Comparison of ENCODE assay signal across 8 cellular contexts in genomic region chr5:157718529-157718928, GRCh38. TPM values are rescaled to one million over a fixed set of nuclear protein-coding genes. Genes with fewer than 3 reads are reported as not detected.
DNase-seq lines count a peak whose midpoint lies in the region; ATAC-seq, FAIRE-seq and TF ChIP-seq lines count a peak whose summit lies in the region.

No MANE protein-coding gene starts in this region.

- no peaks in the 10 kb centered on the region for H3K36me3 ChIP-seq in H1 (ENCODE audit: control insufficient read depth in 2 of 4, insufficient read depth in 4 of 4, low read length in 3 of 4)
- H3K36me3 ChIP-seq in vagina, result no peaks in the 10 kb centered on the region

- H4K8ac ChIP-seq in H1 (ENCODE audit: extremely low read depth, insufficient read depth, low read length), result no peak overlapping the region

- no peak overlapping the region for H3K4me3 Mint-ChIP-seq in memory B cell

- no peak overlapping the region for H3K56ac ChIP-seq in H1 (replicated peaks; ENCODE audit: insufficient read length, low read depth, low read length)

- H3K27me3 ChIP-seq in H1 (replicated peaks in 1 of 4; ENCODE audit: control insufficient read depth in 3 of 4, extremely low read depth in 1 of 4, insufficient read depth in 3 of 4, low read length in 3 of 4), result no peaks in the 10 kb centered on the region
- H3K27me3 ChIP-seq in vagina, result no peaks in the 10 kb centered on the region

- intact Hi-C loops in vagina (cut with DNase I), result loop anchor here (5.0 kb wide), 1 partner anchor 286 kb away; no protein-coding TSS in a partner anchor

- peak; percentile 59 for DNase-seq in A172 (ENCODE audit: low spot score)
- DNase-seq in Daoy (ENCODE audit: low read depth), result peak; percentile 52
- peak; percentile 67 for DNase-seq in SK-MEL-5 (ENCODE audit: low read depth, low spot score)
- no peak for DNase-seq in H1 (ENCODE audit: low read depth in 1 of 2, low spot score in 2 of 2)
- peak in 1 of 2 donors; percentile 31 for DNase-seq in memory B cell (ENCODE audit: low spot score in 2 of 2)
- no peak for DNase-seq in vagina (ENCODE audit: extremely low spot score in 2 of 2)
- DNase-seq in activated naive CD4-positive, alpha-beta T cell (lab: John Stamatoyannopoulos, UW), result no peak

- TF ChIP-seq EP300 in H1 (IDR thresholded peaks at IDR 0.05; ENCODE audit: borderline replicate concordance in 1 of 2, low read depth in 2 of 2, low read length in 2 of 2), result no peak

- H3K9ac ChIP-seq in H1 (replicated peaks in 1 of 4; ENCODE audit: extremely low read depth in 1 of 4, low read depth in 3 of 4, low read length in 3 of 4), result no peak overlapping the region

- no peak overlapping the region for H3K27ac Mint-ChIP-seq in memory B cell

- TF ChIP-seq POLR2A in H1 (IDR thresholded peaks at IDR 0.05; ENCODE audit: control extremely low read depth in 1 of 2, low read depth in 2 of 2, low read length in 2 of 2) (no peak), vagina (IDR thresholded peaks at IDR 0.05) (no peak)

- POLR2A ChIA-PET in H1 (lab: Charles Lee; ENCODE audit: partially characterized antibody), result interaction anchor here (1.2 kb wide), 1 partner anchor 13 kb away, joined by 5 read pairs; the partner anchor contains the start of gene THG1L

- H2BK120ac ChIP-seq in H1 (replicated peaks; ENCODE audit: low read depth, low read length), result no peak overlapping the region

- H3K4me3 ChIP-seq in H1 (ENCODE audit: extremely low read depth in 1 of 4, insufficient read depth in 2 of 4, low read depth in 3 of 4, low read length in 4 of 4), result no peak overlapping the region
- H3K4me3 ChIP-seq in vagina, result no peak overlapping the region

- CTCF ChIA-PET in H1 (lab: Charles Lee; ENCODE audit: partially characterized antibody), result interaction anchor here (0.7 to 4.4 kb wide), 24 partner anchors 9 to 348 kb away, joined by 3 to 33 read pairs (median 5); partner anchors contain the start of genes LSM11, NIPAL4, SOX30 and THG1L

- no peak overlapping the region for H2AK5ac ChIP-seq in H1 (ENCODE audit: low read depth, low read length)

- no peak overlapping the region for H4K91ac ChIP-seq in H1 (replicated peaks; ENCODE audit: insufficient read length, low read length)

- no peak overlapping the region for H3K23ac ChIP-seq in H1 (ENCODE audit: insufficient read length)

- H3K27me3 Mint-ChIP-seq in memory B cell, result no peaks in the 10 kb centered on the region

- no peaks in the 10 kb centered on the region for H3K79me1 ChIP-seq in H1 (ENCODE audit: low read depth, low read length)

- peaks cover 12% of the 10 kb centered on the region for H3K4me1 Mint-ChIP-seq in memory B cell

- H3K4me1 ChIP-seq in H1 (replicated peaks in 1 of 4; ENCODE audit: control insufficient read depth in 3 of 4, insufficient read depth in 4 of 4, low read length in 3 of 4) (no peaks in the 10 kb centered on the region), vagina (no peaks in the 10 kb centered on the region)

- peaks cover 8% of the 10 kb centered on the region for H3K36me3 Mint-ChIP-seq in memory B cell

- H2BK15ac ChIP-seq in H1 (ENCODE audit: low read length), result no peak overlapping the region

- H3K4me2 ChIP-seq in H1 (ENCODE audit: insufficient read depth in 1 of 2, low read depth in 2 of 2, low read length in 2 of 2), result no peak overlapping the region

- no peak overlapping the region; the same call in 1 of the 2 replicates for H2AFZ ChIP-seq in H1 (ENCODE audit: low read length)

- H3K14ac ChIP-seq in H1 (ENCODE audit: insufficient read length), result no peak overlapping the region

- WGBS in H1 (ENCODE audit: extremely low coverage in 1 of 2, insufficient coverage in 1 of 2, insufficient read length in 1 of 2, insufficient replicate concordance in 2 of 2, low coverage in 1 of 2, low lambda C conversion rate in 2 of 2, missing lambda C conversion rate in 1 of 2), 2 experiments, result 85% methylated on average over 4 of the region's 4 CpGs; no CpG with 5 or more reads in 1 of the 2 experiments

- H3K79me2 ChIP-seq in H1 (ENCODE audit: control insufficient read depth in 1 of 2, insufficient read depth in 2 of 2, low read length in 2 of 2), result no peaks in the 10 kb centered on the region

- no peak overlapping the region for H3K4ac ChIP-seq in H1 (replicated peaks; ENCODE audit: insufficient read length, low read depth, low read length)

- H4K20me1 ChIP-seq in H1 (replicated peaks in 1 of 2; ENCODE audit: control insufficient read depth in 1 of 2, insufficient read depth in 2 of 2, low read length in 2 of 2), result no peaks in the 10 kb centered on the region

- no peak overlapping the region for H4K5ac ChIP-seq in H1 (ENCODE audit: insufficient read length, low read depth, low read length)

- H3K9me3 ChIP-seq in H1 (ENCODE audit: insufficient read depth in 2 of 2, low read depth in 1 of 2, low read length in 1 of 2), result no peaks in the 10 kb centered on the region
- no peaks in the 10 kb centered on the region for H3K9me3 ChIP-seq in vagina

- no peak for FAIRE-seq in H1 (lab: Jason Lieb, UNC)

- H3K18ac ChIP-seq in H1 (ENCODE audit: extremely low read depth, low read length), result no peak overlapping the region

- H3K27ac ChIP-seq in H1 (ENCODE audit: low read depth, low read length) (no peak overlapping the region), vagina (no peak overlapping the region)

- H3K23me2 ChIP-seq in H1 (ENCODE audit: low read depth, low read length), result no peaks in the 10 kb centered on the region

- peaks cover 4% of the 10 kb centered on the region for H3K9me3 Mint-ChIP-seq in memory B cell

- peak in 2 of 3 experiments; percentile 33 to 36; a peak in 3 of 4 replicates for TF ChIP-seq CTCF in H1 (IDR thresholded peaks at IDR 0.05; ENCODE audit: control extremely low read depth in 1 of 3, insufficient read depth in 1 of 3, low read depth in 1 of 3, low read length in 3 of 3)
- peak in 2 of 3 experiments; percentile 45 to 65 for TF ChIP-seq CTCF in vagina (IDR thresholded peaks at IDR 0.05)

- ATAC-seq in HG02938 (IDR thresholded peaks at IDR 0.05; ENCODE audit: unreplicated experiment) (peak; percentile 54), memory B cell (ENCODE audit: low read depth) (peak; percentile 82)

- H2BK12ac ChIP-seq in H1 (ENCODE audit: low read depth, low read length), result no peak overlapping the region

- in situ Hi-C loops in SK-MEL-5 (cut with HindIII; ENCODE audit: low pct_unique_long_range_greater_than_20kb, low sequenced_read_pairs), result no loop called here

- H2BK5ac ChIP-seq in H1 (ENCODE audit: low read depth, low read length), result no peak overlapping the region

- H2BK20ac ChIP-seq in H1 (ENCODE audit: low read length), result no peak overlapping the region

- peak; percentile 68 to 69 for TF ChIP-seq RAD21 in H1 (IDR thresholded peaks at IDR 0.05 in 1 of 2, conservative IDR thresholded peaks at IDR 0.05 in 1 of 2; ENCODE audit: low read depth in 2 of 2, low read length in 2 of 2)

TF ChIP-seq in H1, 55 proteins besides CTCF, POLR2A, EP300 and RAD21 (continues in another document):
- no peak for TF ChIP-seq RFX5 (IDR thresholded peaks at IDR 0.05; ENCODE audit: borderline replicate concordance, low read depth, low read length)

RNA-seq across cellular contexts. Expression of gene THG1L, which starts 12.7 kb away (rescaled TPM):
- total RNA-seq in A172 (2014; rRNA removed; shearing (Covaris generic)), result 13.2 and 14.8 TPM in 2 replicates
- total RNA-seq in Daoy (2014; rRNA removed; shearing (Covaris generic)), result 20.9 and 21.7 TPM in 2 replicates
- 20.8 and 22.5 TPM in 2 replicates for total RNA-seq in SK-MEL-5 (2014; rRNA removed; shearing (Covaris generic))
- 7.2 and 11.8 TPM in 2 replicates for polyA plus RNA-seq in SK-MEL-5 (2015; cell fraction: cytosol; rRNA removed)
- 7.4 and 8.8 TPM in 2 replicates for polyA plus RNA-seq in SK-MEL-5 (2015; cell fraction: nucleus; rRNA removed)
- total RNA-seq in H1 (2021; fragmentation: NEBNext Ultra II Directional; extraction: Animal tissue kit (Norgen Biotek cat#: 25700)), result 12.4 and 13.0 TPM in 2 replicates
- 7.1 and 8.1 TPM in 2 replicates for polyA plus RNA-seq in H1 (2011; rRNA removed)
- 17.3 TPM for polyA plus RNA-seq in H1 (2011; cell fraction: cytosol; rRNA removed)
- 9.2 TPM for polyA plus RNA-seq in H1 (2011; cell fraction: nucleus; rRNA removed)
- 15.5 to 24.2 TPM (median 16.5 TPM) in 4 replicates for polyA plus RNA-seq in H1 (2012, experiment 1 of 2)
- 2.2 TPM for polyA plus RNA-seq in H1 (2012, experiment 2 of 2)
- 8.4 TPM for polyA plus RNA-seq in H1 (2013, experiment 1 of 2)
- polyA plus RNA-seq in H1 (2013, experiment 2 of 2), result 7.6 TPM
- polyA minus RNA-seq in H1 (2011; rRNA and poly(A)+ RNA removed), result 21.2 and 29.0 TPM in 2 replicates
- polyA minus RNA-seq in H1 (2011; cell fraction: cytosol; rRNA and poly(A)+ RNA removed), result 14.9 TPM
- 14.7 TPM for polyA minus RNA-seq in H1 (2011; cell fraction: nucleus; rRNA and poly(A)+ RNA removed)
- 10.3 TPM for total RNA-seq in vagina

RNA-seq across cellular contexts. Expression of gene LSM11, which starts 25.0 kb away (rescaled TPM):
- 6.0 and 8.7 TPM in 2 replicates for total RNA-seq in A172 (2014; rRNA removed; shearing (Covaris generic))
- total RNA-seq in Daoy (2014; rRNA removed; shearing (Covaris generic)), result 8.2 and 9.0 TPM in 2 replicates
- total RNA-seq in SK-MEL-5 (2014; rRNA removed; shearing (Covaris generic)), result 2.2 and 2.5 TPM in 2 replicates
- 1.4 and 1.6 TPM in 2 replicates for polyA plus RNA-seq in SK-MEL-5 (2015; cell fraction: cytosol; rRNA removed)
- polyA plus RNA-seq in SK-MEL-5 (2015; cell fraction: nucleus; rRNA removed), result 5.3 and 7.6 TPM in 2 replicates
- 3.4 and 3.9 TPM in 2 replicates for total RNA-seq in H1 (2021; fragmentation: NEBNext Ultra II Directional; extraction: Animal tissue kit (Norgen Biotek cat#: 25700))
- polyA plus RNA-seq in H1 (2011; rRNA removed), result 1.3 and 1.8 TPM in 2 replicates
- 1.9 TPM for polyA plus RNA-seq in H1 (2011; cell fraction: cytosol; rRNA removed)
- polyA plus RNA-seq in H1 (2011; cell fraction: nucleus; rRNA removed), result 1.3 TPM
- polyA plus RNA-seq in H1 (2012, experiment 1 of 2), result 1.7 to 3.2 TPM (median 2.5 TPM) in 4 replicates
- polyA plus RNA-seq in H1 (2012, experiment 2 of 2), result 0.67 TPM
- 1.6 TPM for polyA plus RNA-seq in H1 (2013, experiment 1 of 2)
- polyA plus RNA-seq in H1 (2013, experiment 2 of 2), result 1.5 TPM
- polyA minus RNA-seq in H1 (2011; rRNA and poly(A)+ RNA removed), result 5.2 and 6.9 TPM in 2 replicates
- polyA minus RNA-seq in H1 (2011; cell fraction: cytosol; rRNA and poly(A)+ RNA removed), result 4.4 TPM
- 3.3 TPM for polyA minus RNA-seq in H1 (2011; cell fraction: nucleus; rRNA and poly(A)+ RNA removed)
- 3.9 TPM for total RNA-seq in vagina

RNA-seq across cellular contexts. Expression of gene C5orf52, which starts 47.2 kb away (rescaled TPM):
- not detected in 2 replicates for total RNA-seq in A172 (2014; rRNA removed; shearing (Covaris generic))
- not detected in 2 replicates for total RNA-seq in Daoy (2014; rRNA removed; shearing (Covaris generic))
- total RNA-seq in SK-MEL-5 (2014; rRNA removed; shearing (Covaris generic)), result not detected in 2 replicates
- not detected in 2 replicates for polyA plus RNA-seq in SK-MEL-5 (2015; cell fraction: cytosol; rRNA removed)
- polyA plus RNA-seq in SK-MEL-5 (2015; cell fraction: nucleus; rRNA removed), result not detected in 2 replicates
- not detected in 2 replicates for total RNA-seq in H1 (2021; fragmentation: NEBNext Ultra II Directional; extraction: Animal tissue kit (Norgen Biotek cat#: 25700))
- not detected in 2 replicates for polyA plus RNA-seq in H1 (2011; rRNA removed)
- not detected for polyA plus RNA-seq in H1 (2011; cell fraction: cytosol; rRNA removed)
- not detected for polyA plus RNA-seq in H1 (2011; cell fraction: nucleus; rRNA removed)
- not detected in 4 replicates for polyA plus RNA-seq in H1 (2012, experiment 1 of 2)
- polyA plus RNA-seq in H1 (2012, experiment 2 of 2), result not detected
- not detected for polyA plus RNA-seq in H1 (2013, experiment 1 of 2)
- not detected for polyA plus RNA-seq in H1 (2013, experiment 2 of 2)
- not detected in 2 replicates for polyA minus RNA-seq in H1 (2011; rRNA and poly(A)+ RNA removed)
- polyA minus RNA-seq in H1 (2011; cell fraction: cytosol; rRNA and poly(A)+ RNA removed), result not detected
- not detected for polyA minus RNA-seq in H1 (2011; cell fraction: nucleus; rRNA and poly(A)+ RNA removed)
- total RNA-seq in vagina, result not detected

Comparison
In these comparisons a context has a peak if more than half of its experiments do, and no peak if none do; other contexts are left out.
1. DNase-seq: peak in A172 (single experiment), Daoy (single experiment) and SK-MEL-5 (single experiment); none in H1 (0 of 2), vagina (0 of 2) and activated naive CD4-positive, alpha-beta T cell (0 of 4).